29 cellular contexts compared by ENCODE assay signal in genomic region chr3:123296261-123296660, GRCh38.
"Had no signal": no experiment of that assay in that cellular context is flagged by ENCODE, and none has a peak within 500 bp of the region (broad histone marks: within the 10 kb centered on the region; RNA-seq: fewer than 3 reads in every experiment).

No MANE protein-coding gene starts in this region.

- H3K9me3 ChIP-seq: ascending aorta, breast epithelium had no signal

- H3K36me3 ChIP-seq: breast epithelium, WERI-Rb-1 had no signal

- H3K27ac ChIP-seq: ascending aorta, breast epithelium, cardiac muscle cell, coronary artery, WERI-Rb-1 had no signal

- H3K27me3 ChIP-seq: ascending aorta, breast epithelium, cardiac muscle cell, dorsolateral prefrontal cortex had no signal

- ATAC-seq: activated CD4-positive, alpha-beta T cell treated with anti-CD3 and anti-CD28 coated beads for 36 hours; activated naive CD4-positive, alpha-beta T cell treated with anti-CD3 and anti-CD28 coated beads, Interleukin-2, amount 50 U/mL, for 72 hours; activated T-cell treated with anti-CD3 and anti-CD28 coated beads, Interleukin-2, amount 50 U/mL, for 4 hours; activated T-helper 17 cell treated with anti-CD3 and anti-CD28 coated beads, Interleukin-2, amount 50 U/mL, for 72 hours; esophagus mucosa; T-helper 17 cell had no signal

- FAIRE-seq: frontal cortex had no signal

- H3K4me3 ChIP-seq: ascending aorta, breast epithelium, cardiac muscle cell, coronary artery, dorsolateral prefrontal cortex had no signal

- H3K4me1 ChIP-seq: ascending aorta, breast epithelium had no signal

- DNase-seq: activated CD4-positive, alpha-beta memory T cell treated with anti-CD3 and anti-CD28 coated beads, Interleukin-2, amount 10 ng/mL, durations not matched to agents 7 days and 5 days; activated CD4-positive, alpha-beta T cell treated with anti-CD3 and anti-CD28 coated beads for 36 hours; activated CD4-positive, alpha-beta T cell treated with anti-CD3 and anti-CD28 coated beads, Interleukin-2, amount 10 ng/mL, durations not matched to agents 24 days and 14 days; activated CD4-positive, alpha-beta T cell treated with anti-CD3 and anti-CD28 coated beads, Interleukin-2, amount 50 U/mL, for 4 hours; activated CD4-positive, CD25-positive, alpha-beta regulatory T cell; activated CD4-positive, CD25-positive, alpha-beta regulatory T cell treated with anti-CD3 and anti-CD28 coated beads, Interleukin-2, amount 50 U/mL, for 72 hours; activated CD8-positive, alpha-beta memory T cell treated with anti-CD3 and anti-CD28 coated beads, Interleukin-2, amount 50 U/mL, for 48 hours; activated gamma-delta T cell; activated naive CD4-positive, alpha-beta T cell; activated naive CD4-positive, alpha-beta T cell treated with anti-CD3 and anti-CD28 coated beads, Interleukin-2, amount 10 ng/mL, durations not matched to agents 7 days and 5 days; activated naive CD8-positive, alpha-beta T cell treated with anti-CD3 and anti-CD28 coated beads, Interleukin-2, amount 10 ng/mL, durations not matched to agents 7 days and 5 days; activated T-cell treated with anti-CD3 and anti-CD28 coated beads for 4 hours; activated T-cell treated with anti-CD3 and anti-CD28 coated beads, Interleukin-2, amount 50 U/mL, for 4 hours; effector memory CD4-positive, alpha-beta T cell; endodermal cell; foreskin fibroblast; T-helper 1 cell; T-helper 17 cell; T1000; WERI-Rb-1 had no signal
